ENCODE assay signal across 19 cellular contexts in genomic region chr4:94668724-94669123, GRCh38.
"Had no signal": no experiment of that assay in that cellular context is flagged by ENCODE, and none has a peak within 500 bp of the region (broad histone marks: within the 10 kb centered on the region; RNA-seq: fewer than 3 reads in every experiment).

No MANE protein-coding gene starts in this region.

- H3K4me1 Mint-ChIP-seq: naive B cell had no signal

- DNase-seq: colonic mucosa; effector CD4-positive, alpha-beta T cell; endodermal cell; erythroblast; foreskin keratinocyte; kidney; left cardiac atrium; left ventricle myocardium superior; mesendoderm; naive B cell; nephron progenitor cell; sigmoid colon; stimulated activated CD4-positive, alpha-beta T cell treated with anti-CD3 and anti-CD28 coated beads, Interleukin-2, amount 100 ng/mL, for 24 hours; stimulated activated naive CD4-positive, alpha-beta T cell treated with Interleukin-2 at 50 U/mL for 16 hours; trophoblast cell had no signal

- H3K27ac ChIP-seq: colonic mucosa, foreskin keratinocyte, hepatocyte, neutrophil, right atrium auricular region, sigmoid colon, skin epidermis had no signal

- H3K27me3 Mint-ChIP-seq: naive B cell had no signal

- ATAC-seq: foreskin keratinocyte, left ventricle myocardium superior had no signal

- H3K27ac Mint-ChIP-seq: endodermal cell, naive B cell had no signal

- H3K9me3 Mint-ChIP-seq: endodermal cell, naive B cell, nephron progenitor cell had no signal

- H3K4me3 Mint-ChIP-seq: endodermal cell, naive B cell, nephron progenitor cell had no signal
